17 cellular contexts compared by ENCODE assay signal in genomic region chr22:40595497-40596234, GRCh38. TPM values are rescaled to one million over a fixed set of nuclear protein-coding genes. Genes with fewer than 3 reads are reported as not detected.
DNase-seq lines count a peak whose midpoint lies in the region; ATAC-seq and TF ChIP-seq lines count a peak whose summit lies in the region.
"Had no signal": no experiment of that assay in that cellular context is flagged by ENCODE, and none has a peak within 500 bp of the region (broad histone marks: within the 10 kb centered on the region; RNA-seq: fewer than 3 reads in every experiment).

No MANE protein-coding gene starts in this region.

- CTCF ChIA-PET in MCF 10A (lab: Yijun Ruan, JAX), result interaction anchor here (0.6 to 1.3 kb wide), 4 partner anchors 11 to 83 kb away, joined by 3 to 5 read pairs (median 4); no protein-coding TSS in a partner anchor

- H3K4me1 Mint-ChIP-seq in MCF 10A (ENCODE audit: insufficient read depth, unreplicated experiment), result peaks cover 47% of the 10 kb centered on the region

- no peaks in the 10 kb centered on the region for H3K9me3 Mint-ChIP-seq in MCF 10A (ENCODE audit: unreplicated experiment)

- DNase-seq in MCF 10A (ENCODE audit: unreplicated experiment) (no peak), breast epithelium (ENCODE audit: low spot score in 2 of 2) (no peak), SK-MEL-5 (ENCODE audit: low read depth, low spot score) (peak; percentile 37), fibroblast of the aortic adventitia (ENCODE audit: low read depth) (peak; percentile 46), upper lobe of right lung (no peak), NCI-H1694 (lab: John Stamatoyannopoulos, UW) (no peak), C1 segment of cervical spinal cord (lab: John Stamatoyannopoulos, UW) (no peak)
- DNase-seq: activated CD4-positive, alpha-beta T cell treated with anti-CD3 and anti-CD28 coated beads for 4 hours; COR-L47; dermis blood vessel endothelial cell; erythroblast; NCI-H2029 treated with DMSO at 0.1 percent for 48 hours; NCI-H524; retina had no signal

- ATAC-seq in upper lobe of right lung, result peak; percentile 45
- no peak for ATAC-seq in activated CD4-positive, CD25-positive, alpha-beta regulatory T cell treated with anti-CD3 and anti-CD28 coated beads, Interleukin-2, amount 50 U/mL, for 24 hours
- ATAC-seq: Panc1 had no signal

- no TSS peak for BruUV-seq in MCF 10A (replicated peaks; lab: Mats Ljungman, UMichigan)

- H3K36me3 ChIP-seq in breast epithelium (no peaks in the 10 kb centered on the region), upper lobe of right lung (no peaks in the 10 kb centered on the region)
- H3K36me3 ChIP-seq: HAP-1 had no signal

- no peak for TF ChIP-seq POLR2A in breast epithelium (IDR thresholded peaks at IDR 0.05)

- no peaks in the 10 kb centered on the region for H3K27me3 Mint-ChIP-seq in MCF 10A (ENCODE audit: insufficient read depth, unreplicated experiment)

- H3K9me3 ChIP-seq in breast epithelium, result no peaks in the 10 kb centered on the region
- no peaks in the 10 kb centered on the region for H3K9me3 ChIP-seq in upper lobe of right lung
- H3K9me3 ChIP-seq: HAP-1 had no signal

- in situ Hi-C loops in SK-MEL-5 (cut with HindIII; ENCODE audit: low pct_unique_long_range_greater_than_20kb, low sequenced_read_pairs), result no loop called here

- TF ChIP-seq CTCF in MCF 10A (IDR thresholded peaks at IDR 0.05; ENCODE audit: unreplicated experiment) (no peak), breast epithelium (IDR thresholded peaks at IDR 0.05) (no peak), fibroblast of the aortic adventitia (IDR thresholded peaks at IDR 0.05; ENCODE audit: insufficient read depth, low read length) (no peak), upper lobe of right lung (IDR thresholded peaks at IDR 0.05) (no peak)

- peaks cover 10% of the 10 kb centered on the region for H3K36me3 Mint-ChIP-seq in MCF 10A (ENCODE audit: insufficient read depth, unreplicated experiment)

- no peak overlapping the region for H3K4me3 Mint-ChIP-seq in MCF 10A (ENCODE audit: unreplicated experiment)

- H3K27ac Mint-ChIP-seq in MCF 10A (ENCODE audit: low read depth, unreplicated experiment), result peak overlapping the region; percentile 3

- no peaks in the 10 kb centered on the region for H3K4me1 ChIP-seq in breast epithelium
- H3K4me1 ChIP-seq in upper lobe of right lung, result peaks cover 16% of the 10 kb centered on the region

- H3K27me3 ChIP-seq in breast epithelium (no peaks in the 10 kb centered on the region), upper lobe of right lung (no peaks in the 10 kb centered on the region)

- H3K4me3 ChIP-seq in breast epithelium (no peak overlapping the region), fibroblast of the aortic adventitia (ENCODE audit: low read depth, low read length) (no peak overlapping the region), upper lobe of right lung (no peak overlapping the region)
- H3K4me3 ChIP-seq: HAP-1 had no signal

- H3K27ac ChIP-seq in breast epithelium (peak overlapping the region in 1 of 2 donors; percentile 59), upper lobe of right lung (no peak overlapping the region)

- intact Hi-C loops in MCF 10A (cut with micrococcal nuclease), result no loop called here
- intact Hi-C loops in breast epithelium (cut with DNase I; ENCODE audit: low total_unique reads), result no loop called here
- intact Hi-C loops in upper lobe of right lung (cut with DNase I), result no loop called here

- POLR2A ChIA-PET in MCF 10A (lab: Yijun Ruan, JAX), result interaction anchor here (0.6 to 4.7 kb wide), 10 partner anchors 39 to 1026 kb away, joined by 3 to 38 read pairs (median 4); partner anchors contain the start of gene MRTFA

RNA-seq across cellular contexts. Expression of gene MRTFA, which starts 40.9 kb away (rescaled TPM):
- total RNA-seq in MCF 10A (2022) (47.2 and 52.7 TPM in 2 replicates), breast epithelium (10 to 100 TPM; 47.0 to 69.2 (median 65.7) TPM), fibroblast of the aortic adventitia (ENCODE audit: low replicate concordance) (25.8 and 90.4 TPM in 2 replicates), upper lobe of right lung (60.4 TPM)
- total RNA-seq in SK-MEL-5 (2014; rRNA removed; shearing (Covaris generic)), result 10.5 and 16.4 TPM in 2 replicates
- 33.4 and 53.2 TPM in 2 replicates for polyA plus RNA-seq in SK-MEL-5 (2015; cell fraction: cytosol; rRNA removed)
- polyA plus RNA-seq in SK-MEL-5 (2015; cell fraction: nucleus; rRNA removed), result 8.0 and 12.9 TPM in 2 replicates

Comparison
In these comparisons a context has a peak if more than half of its experiments do, and no peak if none do; other contexts are left out.
1. DNase-seq: peak in SK-MEL-5 (single experiment) and fibroblast of the aortic adventitia (single experiment); none in MCF 10A (single experiment), breast epithelium (0 of 2), upper lobe of right lung (single experiment), NCI-H1694 (single experiment) and C1 segment of cervical spinal cord (0 of 14).